18 cellular contexts compared by ENCODE assay signal in genomic region chr7:81404669-81405068, GRCh38.
DNase-seq lines count a peak whose midpoint lies in the region; ATAC-seq and TF ChIP-seq lines count a peak whose summit lies in the region.
"Had no signal": no experiment of that assay in that cellular context is flagged by ENCODE, and none has a peak within 500 bp of the region (broad histone marks: within the 10 kb centered on the region; RNA-seq: fewer than 3 reads in every experiment).

No MANE protein-coding gene starts in this region.

- H3K4me3 Mint-ChIP-seq in H9 (no peak overlapping the region), WTC11 (no peak overlapping the region), mesothelial cell of epicardium (no peak overlapping the region)
- H3K4me3 Mint-ChIP-seq: CD4-positive, CD25-positive, alpha-beta regulatory T cell; CD8-positive, alpha-beta T cell had no signal

- H3K36me3 ChIP-seq in left ventricle myocardium inferior (no peaks in the 10 kb centered on the region), stomach (no peaks in the 10 kb centered on the region), thyroid gland (no peaks in the 10 kb centered on the region)

- TF ChIP-seq POLR2A in stomach (IDR thresholded peaks at IDR 0.05) (no peak), thyroid gland (IDR thresholded peaks at IDR 0.05) (no peak)

- no peak overlapping the region for H3K4me3 ChIP-seq in left ventricle myocardium inferior
- no peak overlapping the region for H3K4me3 ChIP-seq in stomach
- H3K4me3 ChIP-seq in thyroid gland (replicated peaks in 1 of 3) = no peak overlapping the region
- H3K4me3 ChIP-seq: GM12878 had no signal

- CTCF ChIA-PET in WTC11 (lab: Charles Lee) = no interaction called here

- no peaks in the 10 kb centered on the region for H3K23me2 ChIP-seq in H9 (ENCODE audit: insufficient read length, low read depth, low read length, poor library complexity, severe bottlenecking)

- H4K20me1 ChIP-seq in H9 (ENCODE audit: control insufficient read depth, insufficient read depth, insufficient read length) = no peaks in the 10 kb centered on the region

- H2AFZ ChIP-seq in H9 (ENCODE audit: low read length) = no peak overlapping the region

- peaks cover 13 to 20% (median 13%) of the 10 kb centered on the region in 3 experiments for H3K36me3 Mint-ChIP-seq in H9 (ENCODE audit: insufficient read depth in 1 of 3, low read depth in 3 of 3)
- H3K36me3 Mint-ChIP-seq in WTC11 = peaks cover 21% of the 10 kb centered on the region
- H3K36me3 Mint-ChIP-seq in mesothelial cell of epicardium = peaks cover 17% of the 10 kb centered on the region
- H3K36me3 Mint-ChIP-seq: CD4-positive, CD25-positive, alpha-beta regulatory T cell; CD8-positive, alpha-beta T cell had no signal

- POLR2A ChIA-PET in WTC11 (lab: Charles Lee) = no interaction called here

- H3K18ac ChIP-seq in H9 (ENCODE audit: insufficient read length, low read depth, low read length) = no peak overlapping the region

- no peak overlapping the region for H2BK12ac ChIP-seq in H9 (ENCODE audit: insufficient read length, low read depth, low read length)

- no peak overlapping the region for H3K4me2 ChIP-seq in H9 (ENCODE audit: insufficient read depth, insufficient read length, low read length)

- peak; percentile 78 for ATAC-seq in WTC11
- ATAC-seq: CD8-positive, alpha-beta T cell; GM12878 had no signal

- no peak for TF ChIP-seq CTCF in H9 (conservative IDR thresholded peaks at IDR 0.05)
- TF ChIP-seq CTCF in WTC11 (IDR thresholded peaks at IDR 0.05) = no peak
- no peak for TF ChIP-seq CTCF in mesothelial cell of epicardium (IDR thresholded peaks at IDR 0.05; ENCODE audit: unreplicated experiment)
- no peak for TF ChIP-seq CTCF in left ventricle myocardium inferior (IDR thresholded peaks at IDR 0.05; ENCODE audit: borderline replicate concordance)
- no peak for TF ChIP-seq CTCF in stomach (IDR thresholded peaks at IDR 0.05)
- no peak for TF ChIP-seq CTCF in thyroid gland (IDR thresholded peaks at IDR 0.05)

- no peaks in the 10 kb centered on the region for H3K27me3 Mint-ChIP-seq in H9 (ENCODE audit: low read depth)
- H3K27me3 Mint-ChIP-seq in WTC11 (ENCODE audit: low read depth) = no peaks in the 10 kb centered on the region; the same call in 1 of the 2 replicates
- H3K27me3 Mint-ChIP-seq in mesothelial cell of epicardium (ENCODE audit: low read depth) = no peaks in the 10 kb centered on the region
- H3K27me3 Mint-ChIP-seq: CD4-positive, CD25-positive, alpha-beta regulatory T cell had no signal

- intact Hi-C loops in left ventricle myocardium inferior (cut with micrococcal nuclease) (no loop called here), stomach (cut with DNase I; ENCODE audit: low total_unique reads) (no loop called here), thyroid gland (cut with DNase I) (no loop called here)

- no peak overlapping the region for H2AK5ac ChIP-seq in H9 (ENCODE audit: insufficient read length, low read length)

- no peaks in the 10 kb centered on the region for H3K27me3 ChIP-seq in H9 (ENCODE audit: insufficient read depth, low read length)
- H3K27me3 ChIP-seq in left ventricle myocardium inferior (ENCODE audit: low read depth) = no peaks in the 10 kb centered on the region
- H3K27me3 ChIP-seq in stomach = no peaks in the 10 kb centered on the region
- H3K27me3 ChIP-seq in thyroid gland = no peaks in the 10 kb centered on the region

- no CpG with 5 or more reads among the region's 2 CpGs for WGBS in H9 (ENCODE audit: extremely low coverage, insufficient read length, low lambda C conversion rate)
- WGBS in stomach, 5 donors = 75 to 100% (median 92%) methylated on average over 2 of the region's 2 CpGs
- 94 to 97% methylated on average over 2 of the region's 2 CpGs for WGBS in thyroid gland, 2 donors

- no peak overlapping the region for H3T11ph ChIP-seq in H9 (ENCODE audit: low read length)

- no peak overlapping the region for H4K91ac ChIP-seq in H9 (ENCODE audit: insufficient read length, low read depth, low read length)

- H3K4me1 ChIP-seq in H9 (ENCODE audit: insufficient read depth, low read length) (no peaks in the 10 kb centered on the region), left ventricle myocardium inferior (no peaks in the 10 kb centered on the region), stomach (no peaks in the 10 kb centered on the region), thyroid gland (no peaks in the 10 kb centered on the region)
- H3K4me1 ChIP-seq: Caco-2 had no signal

- no peak overlapping the region for H3K27ac ChIP-seq in H9 (ENCODE audit: insufficient read length, low read depth, low read length)
- H3K27ac ChIP-seq in left ventricle myocardium inferior (replicated peaks) = no peak overlapping the region
- no peak overlapping the region for H3K27ac ChIP-seq in stomach
- no peak overlapping the region for H3K27ac ChIP-seq in thyroid gland
- H3K27ac ChIP-seq: C4-2B had no signal

- H2BK120ac ChIP-seq in H9 (ENCODE audit: low read depth, low read length, poor library complexity, severe bottlenecking) = no peak overlapping the region

- no peak overlapping the region for H2BK20ac ChIP-seq in H9 (ENCODE audit: low read depth, low read length, poor library complexity, severe bottlenecking)

- H2BK5ac ChIP-seq in H9 (ENCODE audit: insufficient read length, low read length) = no peak overlapping the region

- DNase-seq in H9 = no peak
- DNase-seq in M059J (ENCODE audit: low read depth) = peak; percentile 15
- no peak for DNase-seq in WTC11 (ENCODE audit: low spot score)
- DNase-seq in mesothelial cell of epicardium (ENCODE audit: low spot score in 2 of 2, unreplicated experiment in 2 of 2) = no peak
- no peak for DNase-seq in left ventricle myocardium inferior
- no peak for DNase-seq in stomach
- DNase-seq in HCEC 1CT = no peak
- DNase-seq in thyroid gland = no peak
- DNase-seq: Caco-2; CD4-positive, CD25-positive, alpha-beta regulatory T cell; CD8-positive, alpha-beta T cell; DMS153; DND-41; GDM1; GOT3; H7 had no signal

- no peak overlapping the region for H3K4ac ChIP-seq in H9 (ENCODE audit: low read depth, low read length)

- H4K8ac ChIP-seq in H9 (replicated peaks; ENCODE audit: insufficient read length, low read depth, low read length) = no peak overlapping the region

- no peak for TF ChIP-seq EP300 in stomach (IDR thresholded peaks at IDR 0.05)

- H3K79me2 ChIP-seq in H9 (ENCODE audit: insufficient read depth, low read length) = no peaks in the 10 kb centered on the region

- H3K9me3 ChIP-seq in H9 (ENCODE audit: control insufficient read depth, low read depth, low read length) (peaks cover 8% of the 10 kb centered on the region), left ventricle myocardium inferior (replicated peaks) (no peaks in the 10 kb centered on the region), stomach (peaks cover 0 to 4% (median 0%) of the 10 kb centered on the region in 4 donors), thyroid gland (no peaks in the 10 kb centered on the region)
- H3K9me3 ChIP-seq: Caco-2 had no signal

- H3K9ac ChIP-seq in H9 (ENCODE audit: extremely low read depth, insufficient read length, low read length) = no peak overlapping the region

- H3K23ac ChIP-seq in H9 (ENCODE audit: insufficient read length, low read depth, low read length) = no peak overlapping the region

- H3K4me1 Mint-ChIP-seq in H9 (peaks cover 6% of the 10 kb centered on the region in 2 experiments), WTC11 (peaks cover 5% of the 10 kb centered on the region), mesothelial cell of epicardium (peaks cover 44% of the 10 kb centered on the region)
- H3K4me1 Mint-ChIP-seq: CD4-positive, CD25-positive, alpha-beta regulatory T cell had no signal

- H3K56ac ChIP-seq in H9 (ENCODE audit: insufficient read length, low read depth, low read length) = no peak overlapping the region

- 0 out of 7 replicates have a peak overlapping the region, but pooled peaks of 2 of the 3 experiments have one; percentile 30 to 59 for H3K27ac Mint-ChIP-seq in H9
- peak overlapping the region; percentile 63; the same call in 1 of the 2 replicates for H3K27ac Mint-ChIP-seq in WTC11
- peak overlapping the region; percentile 4 for H3K27ac Mint-ChIP-seq in mesothelial cell of epicardium
- H3K27ac Mint-ChIP-seq: CD4-positive, CD25-positive, alpha-beta regulatory T cell; CD8-positive, alpha-beta T cell had no signal

- no peak overlapping the region for H4K5ac ChIP-seq in H9 (ENCODE audit: insufficient read length, low read depth, low read length)

- no peaks in the 10 kb centered on the region for H3K79me1 ChIP-seq in H9 (ENCODE audit: insufficient read depth, low read depth, low read length, poor library complexity, severe bottlenecking)

- no peak overlapping the region for H2BK15ac ChIP-seq in H9 (ENCODE audit: low read depth, low read length)

- no peak overlapping the region for H3K14ac ChIP-seq in H9 (ENCODE audit: insufficient read depth, low read length)

- H3K9me3 Mint-ChIP-seq in H9 (peaks cover 17 to 20% of the 10 kb centered on the region in 2 experiments), WTC11 (peaks cover 25% of the 10 kb centered on the region), mesothelial cell of epicardium (peaks cover 22% of the 10 kb centered on the region)
- H3K9me3 Mint-ChIP-seq: CD8-positive, alpha-beta T cell had no signal

TF ChIP-seq in WTC11, 78 proteins besides CTCF, POLR2A, EP300 and RAD21 (continues in another document):
- TF ChIP-seq RELA (CRISPR knock-in tag; IDR thresholded peaks at IDR 0.05; ENCODE audit: borderline replicate concordance) (no peak), CREM (CRISPR knock-in tag; IDR thresholded peaks at IDR 0.05) (no peak), ZNF671 (CRISPR knock-in tag; IDR thresholded peaks at IDR 0.05) (no peak), ZBTB43 (CRISPR knock-in tag; IDR thresholded peaks at IDR 0.05) (no peak), EMX1 (CRISPR knock-in tag; IDR thresholded peaks at IDR 0.05) (no peak), SMAD3 (CRISPR knock-in tag; IDR thresholded peaks at IDR 0.05; ENCODE audit: borderline replicate concordance) (no peak), ZNF263 (CRISPR knock-in tag; IDR thresholded peaks at IDR 0.05; ENCODE audit: low read depth) (no peak), MAX (CRISPR knock-in tag; IDR thresholded peaks at IDR 0.05) (no peak), ATF1 (CRISPR knock-in tag; IDR thresholded peaks at IDR 0.05) (no peak), ZNF138 (CRISPR knock-in tag; conservative IDR thresholded peaks at IDR 0.05) (no peak)

Comparison
In these comparisons a context has a peak if more than half of its experiments do, and no peak if none do; other contexts are left out.
1. H3K27ac Mint-ChIP-seq: peak in every context shown above with its lines; median percentile 63 in WTC11; 44 in H9; 4 in mesothelial cell of epicardium.